23 cellular contexts compared by ENCODE assay signal in the genomic region with DNA sequence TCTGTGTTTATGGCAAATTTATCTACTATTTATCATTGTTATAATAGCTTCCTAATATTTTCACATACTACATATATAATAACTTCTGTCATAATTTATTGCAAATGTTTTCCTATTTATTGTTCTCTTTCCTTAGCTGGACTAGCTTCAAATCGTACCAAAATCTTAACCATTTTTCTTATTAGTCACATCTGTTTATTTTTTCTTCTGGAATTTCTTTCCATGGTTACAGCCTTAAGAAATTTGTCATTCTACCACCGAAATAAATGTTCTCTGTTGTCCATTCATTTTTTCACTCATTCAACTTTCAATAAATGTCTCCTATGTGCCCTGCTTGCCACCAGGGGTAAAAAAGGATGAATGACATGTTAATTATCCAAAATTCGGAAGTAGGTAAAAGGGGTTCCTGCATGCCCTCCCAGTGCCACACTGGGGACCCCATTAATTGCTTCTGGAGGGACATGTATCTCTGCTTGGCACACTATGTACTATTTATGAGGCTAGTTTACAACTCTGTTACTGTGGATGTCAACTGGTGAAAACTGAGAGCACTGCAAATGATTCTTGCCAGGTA.
A peak's percentile ranks its signal among the peaks of the same experiment; 100 is the strongest.
DNase-seq lines count a peak whose midpoint lies in the region; ATAC-seq, FAIRE-seq and TF ChIP-seq lines count a peak whose summit lies in the region.
"Had no signal": no experiment of that assay in that cellular context is flagged by ENCODE, and none has a peak within 500 bp of the region (broad histone marks: within the 10 kb centered on the region; RNA-seq: fewer than 3 reads in every experiment).

No MANE protein-coding gene starts in this region.

- peaks cover 22% of the 10 kb centered on the region for H3K4me1 ChIP-seq in astrocyte (ENCODE audit: insufficient read depth, low read length)

- no peaks in the 10 kb centered on the region for H3K9me3 ChIP-seq in astrocyte (ENCODE audit: insufficient read depth, low read depth, low read length)
- H3K9me3 ChIP-seq: psoas muscle had no signal

- no peaks in the 10 kb centered on the region for H3K36me3 ChIP-seq in astrocyte (ENCODE audit: insufficient read depth, low read length)

- peak; percentile 25 for DNase-seq in GM03348 (ENCODE audit: low spot score)
- DNase-seq in astrocyte (ENCODE audit: low read depth), result peak; percentile 30
- DNase-seq in fibroblast of peridontal ligament (ENCODE audit: extremely low read depth), result peak; percentile 63
- no peak for DNase-seq in NCI-H1417 (lab: John Stamatoyannopoulos, UW)
- DNase-seq in T-cell, result no peak
- no peak for DNase-seq in activated CD4-positive, alpha-beta T cell treated with anti-CD3 and anti-CD28 coated beads for 4 hours
- DNase-seq: activated B cell treated with CpG ODN at 0.5 μM for 24 hours; activated CD8-positive, alpha-beta T cell treated with anti-CD3 and anti-CD28 coated beads, Interleukin-2, amount 10 ng/mL, durations not matched to agents 7 days and 5 days; activated naive CD4-positive, alpha-beta T cell treated with anti-CD3 and anti-CD28 coated beads for 36 hours; activated T-cell treated with anti-CD3 and anti-CD28 coated beads, Interleukin-2, amount 50 U/mL, for 4 hours; CD4-positive, alpha-beta memory T cell; NCI-H146; NCI-H82; psoas muscle; small intestine; stimulated activated CD4-positive, alpha-beta T cell treated with anti-CD3 and anti-CD28 coated beads, Interleukin-4, amount 100 ng/mL, for 24 hours had no signal

- H3K36me3 Mint-ChIP-seq in astrocyte (ENCODE audit: low read depth, unreplicated experiment) (peaks cover 2% of the 10 kb centered on the region), T-cell (peaks cover 26% of the 10 kb centered on the region)
- H3K36me3 Mint-ChIP-seq: mesothelial cell of epicardium had no signal

- POLR2A ChIA-PET in T-cell (lab: Charles Lee), result interaction anchor here (0.6 kb wide), 2 partner anchors 18 to 137 kb away, joined by 3 to 8 read pairs; no protein-coding TSS in a partner anchor

- no peak overlapping the region for H3K9ac ChIP-seq in astrocyte (ENCODE audit: low read length)

- H3K79me2 ChIP-seq in astrocyte (ENCODE audit: insufficient read depth, low read length), result no peaks in the 10 kb centered on the region

- H3K27ac ChIP-seq in astrocyte (ENCODE audit: low read depth, low read length), result peak overlapping the region; percentile 62
- H3K27ac ChIP-seq: coronary artery, psoas muscle had no signal

- H3K27me3 ChIP-seq in astrocyte (ENCODE audit: insufficient read depth, low read length), result no peaks in the 10 kb centered on the region

- peak overlapping the region; percentile 43 for H3K4me2 ChIP-seq in astrocyte (ENCODE audit: low read length)

- FAIRE-seq in A204.1 (lab: Jason Lieb, UNC), result peak; percentile 76
- FAIRE-seq in astrocyte (lab: Jason Lieb, UNC), result no peak

- no peak overlapping the region for H3K4me3 ChIP-seq in astrocyte (ENCODE audit: insufficient read depth, low read depth, low read length)
- H3K4me3 ChIP-seq: coronary artery, psoas muscle had no signal

- CTCF ChIA-PET in T-cell (lab: Charles Lee), result interaction anchor here in 1 of 2 donors (0.6 kb wide), 1 partner anchor 66 kb away, joined by 3 read pairs; no protein-coding TSS in a partner anchor

- no peaks in the 10 kb centered on the region for H3K27me3 Mint-ChIP-seq in astrocyte (ENCODE audit: low read depth, unreplicated experiment)
- H3K27me3 Mint-ChIP-seq in T-cell, result peaks cover 0 to 5% of the 10 kb centered on the region in 2 donors
- H3K27me3 Mint-ChIP-seq: activated B cell treated with CpG ODN at 0.5 μM for 24 hours; CD4-positive, alpha-beta memory T cell had no signal

- TF ChIP-seq CTCF in astrocyte (IDR thresholded peaks at IDR 0.05; ENCODE audit: insufficient read depth, low read depth, low read length), result no peak

- H2AFZ ChIP-seq in astrocyte (ENCODE audit: low read depth, low read length), result no peak overlapping the region

- H3K9me3 Mint-ChIP-seq in astrocyte (ENCODE audit: unreplicated experiment), result no peaks in the 10 kb centered on the region
- no peaks in the 10 kb centered on the region for H3K9me3 Mint-ChIP-seq in T-cell
- H3K9me3 Mint-ChIP-seq: activated B cell treated with CpG ODN at 0.5 μM for 24 hours; activated naive CD4-positive, alpha-beta T cell treated with anti-CD3 and anti-CD28 coated beads for 36 hours; activated T-cell treated with anti-CD3 and anti-CD28 coated beads, Interleukin-2, amount 50 U/mL, for 4 hours; T-helper 2 cell treated with Interferon-gamma antibody and Interleukin-4, amounts not matched to agents 5 μg/mL and 100 μg/mL, for 36 hours had no signal

- ATAC-seq in GM19351 (IDR thresholded peaks at IDR 0.05; ENCODE audit: unreplicated experiment) (no peak), T-cell (replicated peaks in 1 of 4) (no peak)
- ATAC-seq: activated CD8-positive, alpha-beta T cell treated with anti-CD3 and anti-CD28 coated beads, Interleukin-2, amount 10 ng/mL, durations not matched to agents 7 days and 5 days; activated T-cell treated with anti-CD3 and anti-CD28 coated beads, Interleukin-2, amount 50 U/mL, for 4 hours; HCT116; left lobe of liver; psoas muscle had no signal

- H4K20me1 ChIP-seq in astrocyte (ENCODE audit: insufficient read depth, low read length), result no peaks in the 10 kb centered on the region

- H3K27ac Mint-ChIP-seq in astrocyte (ENCODE audit: unreplicated experiment) (no peak overlapping the region), T-cell (peak overlapping the region in 1 of 2 donors; percentile 36)
- H3K27ac Mint-ChIP-seq: activated B cell treated with CpG ODN at 0.5 μM for 24 hours; activated CD8-positive, alpha-beta T cell treated with anti-CD3 and anti-CD28 coated beads, Interleukin-2, amount 10 ng/mL, durations not matched to agents 7 days and 5 days; activated naive CD4-positive, alpha-beta T cell treated with anti-CD3 and anti-CD28 coated beads for 36 hours; mesothelial cell of epicardium; T-helper 2 cell treated with Interferon-gamma antibody and Interleukin-4, amounts not matched to agents 5 μg/mL and 100 μg/mL, for 36 hours had no signal

- H3K4me3 Mint-ChIP-seq in astrocyte (ENCODE audit: unreplicated experiment) (no peak overlapping the region), T-cell (no peak overlapping the region)
- H3K4me3 Mint-ChIP-seq: activated B cell treated with CpG ODN at 0.5 μM for 24 hours; activated CD8-positive, alpha-beta T cell treated with anti-CD3 and anti-CD28 coated beads, Interleukin-2, amount 10 ng/mL, durations not matched to agents 7 days and 5 days; activated naive CD4-positive, alpha-beta T cell treated with anti-CD3 and anti-CD28 coated beads for 36 hours; activated T-cell treated with anti-CD3 and anti-CD28 coated beads, Interleukin-2, amount 50 U/mL, for 4 hours; CD4-positive, alpha-beta memory T cell; mesothelial cell of epicardium; T-helper 2 cell treated with Interferon-gamma antibody and Interleukin-4, amounts not matched to agents 5 μg/mL and 100 μg/mL, for 36 hours had no signal

- H3K4me1 Mint-ChIP-seq in astrocyte (ENCODE audit: low read depth, unreplicated experiment), result peaks cover 26% of the 10 kb centered on the region
- H3K4me1 Mint-ChIP-seq in T-cell, result peaks cover 49 to 81% (median 74%) of the 10 kb centered on the region in 3 donors
- H3K4me1 Mint-ChIP-seq: mesothelial cell of epicardium had no signal

Comparison
In these comparisons a context has a peak if more than half of its experiments do, and no peak if none do; other contexts are left out.
1. DNase-seq: peak in GM03348 (single experiment), astrocyte (single experiment) and fibroblast of peridontal ligament (single experiment); none in NCI-H1417 (0 of 3), T-cell (0 of 34) and activated CD4-positive, alpha-beta T cell treated with anti-CD3 and anti-CD28 coated beads for 4 hours (0 of 2).